Comparison of ENCODE assay signal across 12 cellular contexts in genomic region chr15:74251187-74251811, GRCh38. TPM values are rescaled to one million over a fixed set of nuclear protein-coding genes. Genes with fewer than 3 reads are reported as not detected.
DNase-seq lines count a peak whose midpoint lies in the region; ATAC-seq lines count a peak whose summit lies in the region.
"Had no signal": no experiment of that assay in that cellular context is flagged by ENCODE, and none has a peak within 500 bp of the region (broad histone marks: within the 10 kb centered on the region; RNA-seq: fewer than 3 reads in every experiment).

No MANE protein-coding gene starts in this region.

- no peak overlapping the region for H4K91ac ChIP-seq in trophoblast cell (ENCODE audit: low read depth, low read length)

- no peak overlapping the region for H3K4me3 ChIP-seq in trophoblast cell (ENCODE audit: low read depth, low read length)
- H3K4me3 ChIP-seq: smooth muscle cell had no signal

- no peak overlapping the region for H3K27ac ChIP-seq in trophoblast cell (ENCODE audit: low read depth, low read length)

- H3K9me3 ChIP-seq in trophoblast cell (ENCODE audit: insufficient read depth, low read depth, low read length), result peaks cover 2% of the 10 kb centered on the region

- H3K23ac ChIP-seq in trophoblast cell (ENCODE audit: low read length), result no peak overlapping the region

- no peak overlapping the region for H2BK120ac ChIP-seq in trophoblast cell (ENCODE audit: insufficient read depth, low read length, poor library complexity)

- H3K79me2 ChIP-seq in trophoblast cell (ENCODE audit: control insufficient read depth, insufficient read depth, low read length, poor library complexity), result no peaks in the 10 kb centered on the region

- H4K8ac ChIP-seq in trophoblast cell (ENCODE audit: low read depth, low read length), result no peak overlapping the region

- no peak overlapping the region for H3K9ac ChIP-seq in trophoblast cell (ENCODE audit: low read length)

- no peaks in the 10 kb centered on the region for H3K4me1 ChIP-seq in trophoblast cell (ENCODE audit: control insufficient read depth in 1 of 2, insufficient read depth in 2 of 2, low read length in 2 of 2)

- H2BK12ac ChIP-seq in trophoblast cell (ENCODE audit: low read length), result no peak overlapping the region

- H3K36me3 ChIP-seq in trophoblast cell (ENCODE audit: control insufficient read depth in 1 of 2, insufficient read depth in 2 of 2, low read length in 2 of 2), result no peaks in the 10 kb centered on the region

- no peaks in the 10 kb centered on the region for H3K27me3 ChIP-seq in trophoblast cell (ENCODE audit: insufficient read depth, low read length)

- no peak overlapping the region for H3K4ac ChIP-seq in trophoblast cell (ENCODE audit: low read depth, low read length)

- H3K18ac ChIP-seq in trophoblast cell (ENCODE audit: low read length), result no peak overlapping the region

- peak; percentile 24 for DNase-seq in NCI-H1694 treated with DMSO at 0.1 percent for 48 hours (lab: John Stamatoyannopoulos, UW)
- no peak for DNase-seq in NCI-H1694 (lab: John Stamatoyannopoulos, UW)
- peak; percentile 91 for DNase-seq in cerebellum (ENCODE audit: low spot score)
- DNase-seq in middle frontal gyrus (ENCODE audit: extremely low spot score, low spot score), result peak; percentile 25
- peak; percentile 73 for DNase-seq in superior temporal gyrus (ENCODE audit: extremely low spot score)
- no peak for DNase-seq in trophoblast cell
- DNase-seq: activated CD8-positive, alpha-beta T cell treated with anti-CD3 and anti-CD28 coated beads, Interleukin-2, amount 10 ng/mL, durations not matched to agents 7 days and 5 days; activated naive CD4-positive, alpha-beta T cell treated with Interleukin-2 at 50 U/mL for 16 hours had no signal

- no peak overlapping the region for H3K14ac ChIP-seq in trophoblast cell (ENCODE audit: low read length)

- no peak overlapping the region for H2AK5ac ChIP-seq in trophoblast cell (ENCODE audit: low read length)

- no peak overlapping the region for H3K4me2 ChIP-seq in trophoblast cell (ENCODE audit: low read length)
- H3K4me2 ChIP-seq: smooth muscle cell had no signal

- no CpG with 5 or more reads among the region's 5 CpGs for WGBS in trophoblast cell (ENCODE audit: extremely low coverage, insufficient coverage, insufficient read length)

- H2BK5ac ChIP-seq in trophoblast cell (ENCODE audit: low read depth, low read length, poor library complexity), result no peak overlapping the region

- no peak overlapping the region for H2AFZ ChIP-seq in trophoblast cell (ENCODE audit: insufficient read depth, low read length, poor library complexity)

- ATAC-seq in activated CD4-positive, CD25-positive, alpha-beta regulatory T cell treated with anti-CD3 and anti-CD28 coated beads, Interleukin-2, amount 50 U/mL, for 24 hours, result no peak
- ATAC-seq in GM21381 (IDR thresholded peaks at IDR 0.05; ENCODE audit: unreplicated experiment), result no peak
- ATAC-seq: activated CD8-positive, alpha-beta T cell treated with anti-CD3 and anti-CD28 coated beads, Interleukin-2, amount 10 ng/mL, durations not matched to agents 7 days and 5 days had no signal

- H3K79me1 ChIP-seq in trophoblast cell (ENCODE audit: low read length), result no peaks in the 10 kb centered on the region

- no peak overlapping the region for H4K12ac ChIP-seq in trophoblast cell (ENCODE audit: low read depth, low read length)

RNA-seq across cellular contexts. Expression of gene CCDC33, which starts 15.2 kb away (rescaled TPM):
- 0.27 TPM for total RNA-seq in cerebellum
- polyA plus RNA-seq in trophoblast cell (2013), result 1.9 and 2.1 TPM in 2 replicates
- total RNA-seq: activated CD8-positive, alpha-beta T cell treated with anti-CD3 and anti-CD28 coated beads, Interleukin-2, amount 10 ng/mL, durations not matched to agents 7 days and 5 days; fibroblast of lung had no signal
- polyA plus RNA-seq: fibroblast of lung had no signal

RNA-seq across cellular contexts. Expression of gene STRA6, which starts 48.7 kb away (rescaled TPM):
- total RNA-seq in cerebellum, result 12.6 TPM
- polyA plus RNA-seq in trophoblast cell (2013), result 9.9 and 10.6 TPM in 2 replicates
- total RNA-seq: activated CD8-positive, alpha-beta T cell treated with anti-CD3 and anti-CD28 coated beads, Interleukin-2, amount 10 ng/mL, durations not matched to agents 7 days and 5 days had no signal
- polyA plus RNA-seq: fibroblast of lung had no signal

Comparison
In these comparisons a context has a peak if more than half of its experiments do, and no peak if none do; other contexts are left out.
1. DNase-seq: peak in NCI-H1694 treated with DMSO at 0.1 percent for 48 hours (single experiment), cerebellum (single experiment), middle frontal gyrus (single experiment) and superior temporal gyrus (single experiment); none in NCI-H1694 (single experiment) and trophoblast cell (0 of 2).